ENCODE assay signal across 35 cellular contexts in genomic region chr2:99928472-99929053, GRCh38.
DNase-seq lines count a peak whose midpoint lies in the region; ATAC-seq, FAIRE-seq and TF ChIP-seq lines count a peak whose summit lies in the region.
"Had no signal": no experiment of that assay in that cellular context is flagged by ENCODE, and none has a peak within 500 bp of the region (broad histone marks: within the 10 kb centered on the region; RNA-seq: fewer than 3 reads in every experiment).

No MANE protein-coding gene starts in this region.

- ATAC-seq in GM19467 (IDR thresholded peaks at IDR 0.05; ENCODE audit: unreplicated experiment): no peak
- ATAC-seq: A549; activated CD4-positive, CD25-positive, alpha-beta regulatory T cell treated with anti-CD3 and anti-CD28 coated beads, Interleukin-2, amount 50 U/mL, for 24 hours; left lung had no signal

- no peaks in the 10 kb centered on the region for H3K9me3 Mint-ChIP-seq in immature natural killer cell
- H3K9me3 Mint-ChIP-seq: CD8-positive, alpha-beta memory T cell; stimulated activated naive CD8-positive, alpha-beta T cell treated with anti-CD3 and anti-CD28 coated beads, Interleukin-15, Interleukin-2, amounts not matched to agents 100 ng/mL and 50 ng/mL, for 24 hours had no signal

- H3K27me3 Mint-ChIP-seq in immature natural killer cell (ENCODE audit: low read depth in 3 of 3): peaks cover 0 to 9% (median 2%) of the 10 kb centered on the region in 3 donors
- H3K27me3 Mint-ChIP-seq: stimulated activated naive CD8-positive, alpha-beta T cell treated with anti-CD3 and anti-CD28 coated beads, Interleukin-15, Interleukin-2, amounts not matched to agents 100 ng/mL and 50 ng/mL, for 24 hours had no signal

- POLR2A ChIA-PET in OCI-LY7 (lab: Charles Lee): no interaction called here

- no peak for DNase-seq in GM12891 (ENCODE audit: insufficient read length, low spot score)
- DNase-seq in OCI-LY7 (ENCODE audit: low spot score): peak; percentile 27
- peak; percentile 13 to 34 (median 19) for DNase-seq in immature natural killer cell
- no peak for DNase-seq in KG1 (lab: John Stamatoyannopoulos, UW)
- no peak for DNase-seq in DMS 273 (lab: John Stamatoyannopoulos, UW; ENCODE audit: unreplicated experiment)
- DNase-seq in EL: no peak
- DNase-seq: activated CD4-positive, alpha-beta T cell treated with anti-CD3 and anti-CD28 coated beads, Interleukin-2, amount 50 U/mL, for 4 hours; activated naive CD4-positive, alpha-beta T cell treated with Interleukin-2 at 50 U/mL for 16 hours; activated T-cell treated with anti-CD3 and anti-CD28 coated beads, Interleukin-2, amount 50 U/mL, for 48 hours; AML-193; CD8-positive, alpha-beta memory T cell; central memory CD4-positive, alpha-beta T cell; DMS 273 treated with DMSO at 0.1 percent for 48 hours; erythroblast; head of caudate nucleus; islet precursor cell; left lung; mesendoderm; MG63; NCI-H1436; NCI-H2081 treated with DMSO at 0.1 percent for 48 hours; posterior cingulate gyrus; small intestine; testis had no signal

- H3K9me3 ChIP-seq in OCI-LY7 (ENCODE audit: low read length): no peaks in the 10 kb centered on the region
- H3K9me3 ChIP-seq: A549, left lung, MG63, right atrium auricular region, SJSA1, testis had no signal

- intact Hi-C loops in OCI-LY7 (cut with micrococcal nuclease; ENCODE audit: unreplicated experiment): no loop called here

- peak; percentile 47 for FAIRE-seq in GM12891 (lab: Jason Lieb, UNC)
- FAIRE-seq: A549, HTR-8/SVneo, small intestine, TTC549 had no signal

- peaks cover 4 to 12% of the 10 kb centered on the region in 2 donors for H3K4me1 Mint-ChIP-seq in immature natural killer cell
- H3K4me1 Mint-ChIP-seq: CD8-positive, alpha-beta memory T cell had no signal

- TF ChIP-seq POLR2A in GM12891 (IDR thresholded peaks at IDR 0.05; ENCODE audit: low read depth, low read length): no peak

- TF ChIP-seq CTCF in 22Rv1 (IDR thresholded peaks at IDR 0.05) (no peak), OCI-LY7 (conservative IDR thresholded peaks at IDR 0.05; ENCODE audit: low read length) (no peak)

- no peaks in the 10 kb centered on the region for H3K36me3 Mint-ChIP-seq in immature natural killer cell
- H3K36me3 Mint-ChIP-seq: CD8-positive, alpha-beta memory T cell had no signal

- BruUV-seq in OCI-LY7 (replicated peaks; lab: Mats Ljungman, UMichigan): no TSS peak

- peaks cover 11% of the 10 kb centered on the region for H3K4me1 ChIP-seq in OCI-LY7 (ENCODE audit: insufficient read depth, low read length, poor library complexity, severe bottlenecking)
- H3K4me1 ChIP-seq: A549, left lung, right atrium auricular region, SJSA1, testis had no signal

- H3K4me2 ChIP-seq in OCI-LY7 (ENCODE audit: low read length): peak overlapping the region; percentile 10; the same call in 1 of the 2 replicates
- H3K4me2 ChIP-seq: A549, KMS-11 had no signal

- H3K27ac Mint-ChIP-seq in immature natural killer cell: no peak overlapping the region
- H3K27ac Mint-ChIP-seq: CD8-positive, alpha-beta memory T cell had no signal

- no peaks in the 10 kb centered on the region for H3K79me2 ChIP-seq in OCI-LY7 (ENCODE audit: insufficient read depth, low read depth, low read length)

- peaks cover 51% of the 10 kb centered on the region for H3K36me3 ChIP-seq in OCI-LY7 (ENCODE audit: insufficient read depth, low read length)
- H3K36me3 ChIP-seq: left lung, MG63, right atrium auricular region, SJSA1 had no signal

- CTCF ChIA-PET in OCI-LY7 (lab: Charles Lee; ENCODE audit: unreplicated experiment): no interaction called here

- H2AFZ ChIP-seq in OCI-LY7 (ENCODE audit: low read length): no peak overlapping the region

- H3K4me3 ChIP-seq in OCI-LY7 (ENCODE audit: low read depth, low read length, poor library complexity, severe bottlenecking): no peak overlapping the region
- H3K4me3 ChIP-seq: A549, left lung, MG63, right atrium auricular region, SJSA1, testis had no signal

- H3K9me2 ChIP-seq in OCI-LY7 (ENCODE audit: insufficient read depth, low read length): no peaks in the 10 kb centered on the region

- H3K4me3 Mint-ChIP-seq in immature natural killer cell: no peak overlapping the region
- H3K4me3 Mint-ChIP-seq: CD8-positive, alpha-beta memory T cell; stimulated activated naive CD8-positive, alpha-beta T cell treated with anti-CD3 and anti-CD28 coated beads, Interleukin-15, Interleukin-2, amounts not matched to agents 100 ng/mL and 50 ng/mL, for 24 hours had no signal

- H3K27ac ChIP-seq in 22Rv1: peak overlapping the region; percentile 22
- peak overlapping the region; percentile 18 for H3K27ac ChIP-seq in OCI-LY7 (ENCODE audit: low read depth, low read length, poor library complexity, severe bottlenecking)
- H3K27ac ChIP-seq: A549, KMS-11, left lung, right atrium auricular region, RWPE1, SJSA1, testis had no signal

- no peaks in the 10 kb centered on the region for H4K20me1 ChIP-seq in OCI-LY7 (ENCODE audit: insufficient read depth, low read length)

TF ChIP-seq in GM12891, 5 proteins besides CTCF, POLR2A, EP300 and RAD21:
- TF ChIP-seq TAF1 (IDR thresholded peaks at IDR 0.05; ENCODE audit: low read depth, low read length): no peak

Comparison
In these comparisons a context has a peak if more than half of its experiments do, and no peak if none do; other contexts are left out.
1. DNase-seq: peak in OCI-LY7 (single experiment) and immature natural killer cell (3 of 3); none in GM12891 (single experiment), KG1 (single experiment), DMS 273 (single experiment) and EL (single experiment).